In the genomic region with DNA sequence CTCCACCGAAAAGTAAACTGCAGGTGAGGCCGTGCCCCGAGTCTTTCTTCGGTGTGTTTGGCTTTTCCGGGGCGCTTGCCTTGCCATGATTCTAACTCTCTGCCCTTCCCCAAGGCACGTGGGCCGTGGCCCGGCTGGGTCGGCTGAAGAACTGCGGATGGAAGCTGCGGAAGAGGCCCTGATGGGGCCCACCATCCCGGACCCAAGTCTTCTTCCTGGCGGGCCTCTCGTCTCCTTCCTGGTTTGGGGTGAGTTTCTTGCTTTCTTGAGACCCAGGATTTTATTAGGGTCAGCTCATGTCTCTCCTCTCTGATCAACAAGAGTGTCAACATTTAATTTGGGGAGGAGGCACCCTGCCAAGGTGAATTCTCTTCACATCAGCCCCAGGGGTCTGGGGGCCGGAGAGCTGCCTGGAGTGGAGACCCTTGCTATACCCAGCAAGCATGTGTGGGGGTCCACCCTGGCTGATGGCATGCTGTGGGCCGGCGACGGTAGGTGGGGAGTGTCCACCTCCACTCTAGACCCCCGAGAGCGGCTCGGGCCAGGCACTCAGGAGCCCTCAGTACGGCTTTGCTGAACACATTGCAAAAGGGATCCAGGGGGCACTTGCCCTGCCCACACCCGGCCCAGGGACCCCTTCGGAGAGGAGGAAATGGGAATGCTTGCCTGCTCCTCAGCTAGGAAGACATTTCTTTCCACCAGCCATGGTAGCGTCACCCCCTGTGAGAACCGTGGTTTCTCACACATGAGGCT, we compare ENCODE assay signal across 21 cellular contexts. TPM values are rescaled to one million over a fixed set of nuclear protein-coding genes. Genes with fewer than 3 reads are reported as not detected.
"Had no signal": no experiment of that assay in that cellular context is flagged by ENCODE, and none has a peak within 500 bp of the region (broad histone marks: within the 10 kb centered on the region; RNA-seq: fewer than 3 reads in every experiment).

No MANE protein-coding gene starts in this region.

- H3K27ac ChIP-seq: epithelial cell of prostate, esophagus muscularis mucosa, gastrocnemius medialis, parathyroid adenoma, right atrium auricular region, sigmoid colon, skin epidermis, suprapubic skin, thyroid gland had no signal

- H3K4me1 ChIP-seq: gastrocnemius medialis, parathyroid adenoma, right atrium auricular region, sigmoid colon, suprapubic skin, thyroid gland had no signal

- H3K9ac ChIP-seq: parathyroid adenoma had no signal

- DNase-seq: effector memory CD8-positive, alpha-beta T cell; gastrocnemius medialis; immature natural killer cell; left colon; left ventricle myocardium superior; mesendoderm; naive B cell; nephron progenitor cell; occipital lobe; sigmoid colon; stimulated activated CD4-positive, alpha-beta T cell treated with anti-CD3 and anti-CD28 coated beads, Interleukin-12 subunit alpha, Interleukin-12 subunit beta, amount 100 ng/mL, for 4 hours; stimulated activated CD4-positive, alpha-beta T cell treated with anti-CD3 and anti-CD28 coated beads, Interleukin-2, amount 100 ng/mL, for 48 hours; stimulated activated naive CD8-positive, alpha-beta T cell treated with anti-CD3 and anti-CD28 coated beads, Interleukin-15, Interleukin-2, amounts not matched to agents 100 U/mL and 50 U/mL, for 24 hours; thyroid gland had no signal

- FAIRE-seq: urothelium cell line had no signal

- H3K9me3 ChIP-seq: esophagus muscularis mucosa, gastrocnemius medialis, right atrium auricular region, sigmoid colon, suprapubic skin, thyroid gland had no signal

- H3K36me3 ChIP-seq: esophagus muscularis mucosa, gastrocnemius medialis, right atrium auricular region, sigmoid colon, suprapubic skin, thyroid gland had no signal

- H2AFZ ChIP-seq: parathyroid adenoma had no signal

- H3K4me3 ChIP-seq: esophagus muscularis mucosa, gastrocnemius medialis, right atrium auricular region, sigmoid colon, skin epidermis, suprapubic skin, thyroid gland had no signal

- H3K27me3 ChIP-seq: gastrocnemius medialis, right atrium auricular region, thyroid gland had no signal

- ATAC-seq: effector memory CD8-positive, alpha-beta T cell; gastrocnemius medialis; left colon; left ventricle myocardium superior; stimulated activated naive CD8-positive, alpha-beta T cell treated with anti-CD3 and anti-CD28 coated beads, Interleukin-15, Interleukin-2, amounts not matched to agents 100 U/mL and 50 U/mL, for 24 hours had no signal

RNA-seq across cellular contexts. Expression of a gene that starts 10.3 kb away (rescaled TPM):
- polyA plus RNA-seq: immature natural killer cell had no signal
